ENCODE assay signal across 10 cellular contexts in the genomic region with DNA sequence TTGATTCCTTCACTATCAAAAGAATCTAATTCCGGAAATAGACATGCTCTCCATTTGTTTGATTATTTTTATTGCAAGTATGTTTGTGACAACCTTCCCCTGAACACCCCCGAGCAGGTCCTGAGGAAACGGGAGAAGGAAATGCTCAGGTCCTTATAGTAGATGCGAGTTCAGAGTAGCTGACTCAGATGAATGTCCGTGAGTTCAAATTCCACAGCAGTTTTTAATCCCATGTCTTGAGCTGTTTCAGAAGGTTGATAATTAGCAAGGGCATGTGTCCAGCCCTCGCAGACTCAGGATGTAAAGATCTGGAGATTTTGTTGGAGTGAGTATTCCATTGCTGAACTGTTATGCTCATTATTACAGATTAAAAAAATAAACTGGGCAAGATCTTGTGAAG.
DNase-seq lines count a peak whose midpoint lies in the region; ATAC-seq, FAIRE-seq and TF ChIP-seq lines count a peak whose summit lies in the region.
"Had no signal": no experiment of that assay in that cellular context is flagged by ENCODE, and none has a peak within 500 bp of the region (broad histone marks: within the 10 kb centered on the region; RNA-seq: fewer than 3 reads in every experiment).

No MANE protein-coding gene starts in this region.

- H3K9ac ChIP-seq in kidney (ENCODE audit: low read length in 2 of 2): no peak overlapping the region

- H3K36me3 ChIP-seq in kidney (ENCODE audit: control insufficient read depth in 1 of 2, insufficient read depth in 2 of 2, low read length in 2 of 2): no peaks in the 10 kb centered on the region

- no peak for FAIRE-seq in kidney (lab: Jason Lieb, UNC)
- FAIRE-seq: GM12878 had no signal

- peaks cover 70% of the 10 kb centered on the region for H3K4me1 Mint-ChIP-seq in activated naive CD8-positive, alpha-beta T cell treated with anti-CD3 and anti-CD28 coated beads, Interleukin-2, amount 50 U/mL, for 24 hours
- H3K4me1 Mint-ChIP-seq in stimulated activated memory B cell treated with anti-CD40 and anti-IgM and Interleukin-4, amounts not matched to agents 10 μg/mL and 1 μg/mL and 100 μg/mL, for 72 hours: peaks cover 65% of the 10 kb centered on the region

- peaks cover 16 to 37% of the 10 kb centered on the region in 2 donors for H3K4me1 ChIP-seq in kidney (ENCODE audit: control insufficient read depth in 1 of 2, insufficient read depth in 1 of 2, low read depth in 1 of 2, low read length in 2 of 2)

- no peak for ATAC-seq in activated naive CD8-positive, alpha-beta T cell treated with anti-CD3 and anti-CD28 coated beads, Interleukin-2, amount 50 U/mL, for 24 hours
- ATAC-seq in stimulated activated memory B cell treated with anti-CD40 and anti-IgM and Interleukin-4, amounts not matched to agents 10 μg/mL and 1 μg/mL and 100 μg/mL, for 72 hours: no peak
- no peak for ATAC-seq in HG02870 (IDR thresholded peaks at IDR 0.05; ENCODE audit: unreplicated experiment)
- no peak for ATAC-seq in HG02938 (IDR thresholded peaks at IDR 0.05; ENCODE audit: unreplicated experiment)

- intact Hi-C loops in kidney (cut with DNase I): no loop called here

- no peaks in the 10 kb centered on the region for H3K9me3 Mint-ChIP-seq in activated naive CD8-positive, alpha-beta T cell treated with anti-CD3 and anti-CD28 coated beads, Interleukin-2, amount 50 U/mL, for 24 hours
- peaks cover 2% of the 10 kb centered on the region for H3K9me3 Mint-ChIP-seq in stimulated activated memory B cell treated with anti-CD40 and anti-IgM and Interleukin-4, amounts not matched to agents 10 μg/mL and 1 μg/mL and 100 μg/mL, for 72 hours

- no peaks in the 10 kb centered on the region for H3K36me3 Mint-ChIP-seq in activated naive CD8-positive, alpha-beta T cell treated with anti-CD3 and anti-CD28 coated beads, Interleukin-2, amount 50 U/mL, for 24 hours (ENCODE audit: low read depth)
- no peaks in the 10 kb centered on the region for H3K36me3 Mint-ChIP-seq in stimulated activated memory B cell treated with anti-CD40 and anti-IgM and Interleukin-4, amounts not matched to agents 10 μg/mL and 1 μg/mL and 100 μg/mL, for 72 hours

- DNase-seq in HT1080 (ENCODE audit: low read depth): peak; percentile 85
- DNase-seq in activated naive CD8-positive, alpha-beta T cell treated with anti-CD3 and anti-CD28 coated beads, Interleukin-2, amount 50 U/mL, for 24 hours: no peak
- DNase-seq in kidney: no peak
- no peak for DNase-seq in islet precursor cell
- DNase-seq in NCI-H524 (lab: John Stamatoyannopoulos, UW): no peak
- DNase-seq: stimulated activated naive CD8-positive, alpha-beta T cell treated with anti-CD3 and anti-CD28 coated beads, Interleukin-15, amount 100 ng/mL, for 72 hours had no signal

- peak overlapping the region; percentile 36 to 62 for H3K27ac ChIP-seq in kidney (ENCODE audit: low read depth in 2 of 2, low read length in 2 of 2)

- H3K4me3 Mint-ChIP-seq in activated naive CD8-positive, alpha-beta T cell treated with anti-CD3 and anti-CD28 coated beads, Interleukin-2, amount 50 U/mL, for 24 hours: no peak overlapping the region
- no peak overlapping the region for H3K4me3 Mint-ChIP-seq in stimulated activated memory B cell treated with anti-CD40 and anti-IgM and Interleukin-4, amounts not matched to agents 10 μg/mL and 1 μg/mL and 100 μg/mL, for 72 hours

- no peaks in the 10 kb centered on the region for H3K9me3 ChIP-seq in kidney (ENCODE audit: control insufficient read depth in 1 of 2, low read length in 2 of 2)

- H3K27me3 Mint-ChIP-seq in activated naive CD8-positive, alpha-beta T cell treated with anti-CD3 and anti-CD28 coated beads, Interleukin-2, amount 50 U/mL, for 24 hours: no peaks in the 10 kb centered on the region
- no peaks in the 10 kb centered on the region for H3K27me3 Mint-ChIP-seq in stimulated activated memory B cell treated with anti-CD40 and anti-IgM and Interleukin-4, amounts not matched to agents 10 μg/mL and 1 μg/mL and 100 μg/mL, for 72 hours
- H3K27me3 Mint-ChIP-seq: stimulated activated naive CD8-positive, alpha-beta T cell treated with anti-CD3 and anti-CD28 coated beads, Interleukin-15, amount 100 ng/mL, for 72 hours had no signal

- no peak for TF ChIP-seq CTCF in kidney (IDR thresholded peaks at IDR 0.05; ENCODE audit: borderline replicate concordance, extremely low read depth, insufficient read depth)

- no peak overlapping the region for H3K4me3 ChIP-seq in kidney (ENCODE audit: low read length in 2 of 2)
- H3K4me3 ChIP-seq: GM12878 had no signal

- peak overlapping the region; percentile 69 for H3K27ac Mint-ChIP-seq in activated naive CD8-positive, alpha-beta T cell treated with anti-CD3 and anti-CD28 coated beads, Interleukin-2, amount 50 U/mL, for 24 hours
- H3K27ac Mint-ChIP-seq in stimulated activated memory B cell treated with anti-CD40 and anti-IgM and Interleukin-4, amounts not matched to agents 10 μg/mL and 1 μg/mL and 100 μg/mL, for 72 hours: peak overlapping the region; percentile 79
- H3K27ac Mint-ChIP-seq: stimulated activated naive CD8-positive, alpha-beta T cell treated with anti-CD3 and anti-CD28 coated beads, Interleukin-15, amount 100 ng/mL, for 72 hours had no signal
